ENCODE assay signal across 8 cellular contexts in the genomic region with DNA sequence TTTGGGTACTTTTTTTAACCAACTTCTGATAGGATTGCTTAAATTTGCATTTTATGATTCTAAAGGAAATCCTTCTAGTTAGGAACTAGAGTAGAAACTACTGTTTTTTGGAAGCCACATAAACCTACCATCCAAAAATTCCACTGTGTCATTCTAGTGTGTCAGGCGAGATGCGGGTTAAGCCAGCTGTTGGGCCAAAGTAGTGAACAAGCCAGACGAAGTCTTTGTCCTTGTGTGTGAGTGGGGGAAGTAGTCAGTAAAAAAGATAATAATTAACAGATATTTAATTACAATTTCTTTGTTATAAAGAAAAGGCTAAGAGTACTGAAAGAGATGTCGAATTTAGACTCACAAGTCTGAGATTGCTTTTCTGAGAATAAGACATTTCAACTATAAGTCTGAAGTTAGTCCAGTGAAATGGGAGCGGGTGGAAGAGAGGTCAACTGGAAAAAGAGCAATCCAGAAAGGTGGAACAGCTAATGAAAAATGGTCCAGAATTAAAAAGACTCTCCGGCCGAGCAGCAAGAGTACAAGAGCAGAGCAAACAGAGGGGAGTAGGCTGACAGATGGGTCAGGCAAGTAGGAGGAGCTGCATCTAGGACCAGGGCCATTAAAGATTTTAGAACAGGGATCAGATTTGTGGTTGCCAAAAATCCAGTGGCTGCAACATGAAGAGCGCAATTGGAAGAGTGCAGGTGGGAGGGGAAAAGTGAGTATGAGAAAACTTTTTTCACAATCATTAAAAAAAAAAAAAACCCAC. TPM values are rescaled to one million over a fixed set of nuclear protein-coding genes. Genes with fewer than 3 reads are reported as not detected.
A peak's percentile ranks its signal among the peaks of the same experiment; 100 is the strongest.
DNase-seq lines count a peak whose midpoint lies in the region; ATAC-seq and TF ChIP-seq lines count a peak whose summit lies in the region.

No MANE protein-coding gene starts in this region.

- TF ChIP-seq RAD21 in liver (IDR thresholded peaks at IDR 0.05): peak in 1 of 2 donors; percentile 54

- H3K9me3 ChIP-seq in liver (ENCODE audit: control insufficient read depth in 4 of 4, low read length in 3 of 4): no peaks in the 10 kb centered on the region
- H3K9me3 ChIP-seq in upper lobe of right lung: no peaks in the 10 kb centered on the region

- H3K27me3 ChIP-seq in liver (ENCODE audit: control insufficient read depth in 4 of 4, insufficient read depth in 4 of 4, low read length in 3 of 4): no peaks in the 10 kb centered on the region
- no peaks in the 10 kb centered on the region for H3K27me3 ChIP-seq in upper lobe of right lung

- H3K4me1 ChIP-seq in liver (ENCODE audit: control insufficient read depth in 4 of 4, insufficient read depth in 4 of 4, low read length in 3 of 4) (peaks cover 7 to 35% (median 17%) of the 10 kb centered on the region in 4 donors), upper lobe of right lung (peaks cover 5% of the 10 kb centered on the region)

- ATAC-seq in stimulated activated naive CD8-positive, alpha-beta T cell treated with anti-CD3 and anti-CD28 coated beads, Interleukin-15, amount 100 ng/mL, for 72 hours: no peak
- ATAC-seq in upper lobe of right lung (peak; percentile 24), HG02870 (IDR thresholded peaks at IDR 0.05; ENCODE audit: unreplicated experiment) (no peak)

- peak overlapping the region; percentile 91 to 93 for H3K27ac ChIP-seq in liver (ENCODE audit: low read depth in 1 of 2, low read length in 2 of 2)
- H3K27ac ChIP-seq in upper lobe of right lung: no peak overlapping the region

- H3K36me3 ChIP-seq in liver (ENCODE audit: control insufficient read depth in 4 of 4, insufficient read depth in 3 of 4, low read depth in 1 of 4, low read length in 3 of 4) (peaks cover 0 to 2% (median 0%) of the 10 kb centered on the region in 4 donors), upper lobe of right lung (no peaks in the 10 kb centered on the region)

- H3K36me3 Mint-ChIP-seq in stimulated activated naive CD8-positive, alpha-beta T cell treated with anti-CD3 and anti-CD28 coated beads, Interleukin-15, Interleukin-2, amounts not matched to agents 100 ng/mL and 50 ng/mL, for 24 hours (ENCODE audit: low read depth): peaks cover 4% of the 10 kb centered on the region

- no peak for TF ChIP-seq CTCF in liver (IDR thresholded peaks at IDR 0.05; ENCODE audit: low read depth, low read length, missing input control)
- no peak for TF ChIP-seq CTCF in upper lobe of right lung (IDR thresholded peaks at IDR 0.05)

- DNase-seq in stimulated activated naive CD8-positive, alpha-beta T cell treated with anti-CD3 and anti-CD28 coated beads, Interleukin-15, amount 100 ng/mL, for 72 hours: no peak
- peak; percentile 13 for DNase-seq in astrocyte of the hippocampus (ENCODE audit: low read depth, low spot score)
- no peak for DNase-seq in upper lobe of right lung
- DNase-seq in HPDE6-E6E7 (ENCODE audit: extremely low spot score): no peak
- DNase-seq in NCI-H1105 treated with DMSO at 0.1 percent for 48 hours (lab: John Stamatoyannopoulos, UW): no peak

- H3K4me3 Mint-ChIP-seq in stimulated activated naive CD8-positive, alpha-beta T cell treated with anti-CD3 and anti-CD28 coated beads, Interleukin-15, Interleukin-2, amounts not matched to agents 100 ng/mL and 50 ng/mL, for 24 hours: peak overlapping the region; percentile 82
- H3K4me3 Mint-ChIP-seq in stimulated activated naive CD8-positive, alpha-beta T cell treated with anti-CD3 and anti-CD28 coated beads, Interleukin-15, amount 100 ng/mL, for 72 hours: peak overlapping the region in 1 of 2 donors; percentile 31

- WGBS in liver: 36% methylated on average over 8 of the region's 8 CpGs

- intact Hi-C loops in upper lobe of right lung (cut with DNase I): no loop called here

- no peak overlapping the region for H3K27ac Mint-ChIP-seq in stimulated activated naive CD8-positive, alpha-beta T cell treated with anti-CD3 and anti-CD28 coated beads, Interleukin-15, Interleukin-2, amounts not matched to agents 100 ng/mL and 50 ng/mL, for 24 hours
- H3K27ac Mint-ChIP-seq in stimulated activated naive CD8-positive, alpha-beta T cell treated with anti-CD3 and anti-CD28 coated beads, Interleukin-15, amount 100 ng/mL, for 72 hours: no peak overlapping the region

- H3K9me3 Mint-ChIP-seq in stimulated activated naive CD8-positive, alpha-beta T cell treated with anti-CD3 and anti-CD28 coated beads, Interleukin-15, Interleukin-2, amounts not matched to agents 100 ng/mL and 50 ng/mL, for 24 hours: no peaks in the 10 kb centered on the region
- H3K9me3 Mint-ChIP-seq in stimulated activated naive CD8-positive, alpha-beta T cell treated with anti-CD3 and anti-CD28 coated beads, Interleukin-15, amount 100 ng/mL, for 72 hours: no peaks in the 10 kb centered on the region

- H3K27me3 Mint-ChIP-seq in stimulated activated naive CD8-positive, alpha-beta T cell treated with anti-CD3 and anti-CD28 coated beads, Interleukin-15, Interleukin-2, amounts not matched to agents 100 ng/mL and 50 ng/mL, for 24 hours: no peaks in the 10 kb centered on the region
- no peaks in the 10 kb centered on the region for H3K27me3 Mint-ChIP-seq in stimulated activated naive CD8-positive, alpha-beta T cell treated with anti-CD3 and anti-CD28 coated beads, Interleukin-15, amount 100 ng/mL, for 72 hours

- peak overlapping the region; percentile 6 to 75 for H3K9ac ChIP-seq in liver (ENCODE audit: low read depth in 1 of 2, low read length in 2 of 2)

- peaks cover 19% of the 10 kb centered on the region for H3K4me1 Mint-ChIP-seq in stimulated activated naive CD8-positive, alpha-beta T cell treated with anti-CD3 and anti-CD28 coated beads, Interleukin-15, Interleukin-2, amounts not matched to agents 100 ng/mL and 50 ng/mL, for 24 hours (ENCODE audit: low read depth)
- peaks cover 21% of the 10 kb centered on the region for H3K4me1 Mint-ChIP-seq in stimulated activated naive CD8-positive, alpha-beta T cell treated with anti-CD3 and anti-CD28 coated beads, Interleukin-15, amount 100 ng/mL, for 72 hours

- H3K4me3 ChIP-seq in liver (ENCODE audit: low read depth in 1 of 3, low read length in 3 of 3) (peak overlapping the region; percentile 51 to 83 (median 63)), upper lobe of right lung (peak overlapping the region; percentile 85)

TF ChIP-seq in liver, 16 proteins besides CTCF, POLR2A, EP300 and RAD21 (continues in another document):
- peak; percentile 56 for TF ChIP-seq MAX (IDR thresholded peaks at IDR 0.05)
- TF ChIP-seq ZBTB33 (IDR thresholded peaks at IDR 0.05): no peak
- no peak for TF ChIP-seq FOXA1 (IDR thresholded peaks at IDR 0.05)
- peak; percentile 25 to 45 for TF ChIP-seq RXRA (IDR thresholded peaks at IDR 0.05)
- TF ChIP-seq SP1 (IDR thresholded peaks at IDR 0.05): no peak
- no peak for TF ChIP-seq EGR1 (IDR thresholded peaks at IDR 0.05; ENCODE audit: low read depth in 2 of 2)
- no peak for TF ChIP-seq NR2F2 (IDR thresholded peaks at IDR 0.05)
- TF ChIP-seq GABPA (IDR thresholded peaks at IDR 0.05 in 1 of 2, conservative IDR thresholded peaks at IDR 0.05 in 1 of 2): no peak
- TF ChIP-seq TAF1 (conservative IDR thresholded peaks at IDR 0.05): peak; percentile 77
- TF ChIP-seq, protein P1, sequence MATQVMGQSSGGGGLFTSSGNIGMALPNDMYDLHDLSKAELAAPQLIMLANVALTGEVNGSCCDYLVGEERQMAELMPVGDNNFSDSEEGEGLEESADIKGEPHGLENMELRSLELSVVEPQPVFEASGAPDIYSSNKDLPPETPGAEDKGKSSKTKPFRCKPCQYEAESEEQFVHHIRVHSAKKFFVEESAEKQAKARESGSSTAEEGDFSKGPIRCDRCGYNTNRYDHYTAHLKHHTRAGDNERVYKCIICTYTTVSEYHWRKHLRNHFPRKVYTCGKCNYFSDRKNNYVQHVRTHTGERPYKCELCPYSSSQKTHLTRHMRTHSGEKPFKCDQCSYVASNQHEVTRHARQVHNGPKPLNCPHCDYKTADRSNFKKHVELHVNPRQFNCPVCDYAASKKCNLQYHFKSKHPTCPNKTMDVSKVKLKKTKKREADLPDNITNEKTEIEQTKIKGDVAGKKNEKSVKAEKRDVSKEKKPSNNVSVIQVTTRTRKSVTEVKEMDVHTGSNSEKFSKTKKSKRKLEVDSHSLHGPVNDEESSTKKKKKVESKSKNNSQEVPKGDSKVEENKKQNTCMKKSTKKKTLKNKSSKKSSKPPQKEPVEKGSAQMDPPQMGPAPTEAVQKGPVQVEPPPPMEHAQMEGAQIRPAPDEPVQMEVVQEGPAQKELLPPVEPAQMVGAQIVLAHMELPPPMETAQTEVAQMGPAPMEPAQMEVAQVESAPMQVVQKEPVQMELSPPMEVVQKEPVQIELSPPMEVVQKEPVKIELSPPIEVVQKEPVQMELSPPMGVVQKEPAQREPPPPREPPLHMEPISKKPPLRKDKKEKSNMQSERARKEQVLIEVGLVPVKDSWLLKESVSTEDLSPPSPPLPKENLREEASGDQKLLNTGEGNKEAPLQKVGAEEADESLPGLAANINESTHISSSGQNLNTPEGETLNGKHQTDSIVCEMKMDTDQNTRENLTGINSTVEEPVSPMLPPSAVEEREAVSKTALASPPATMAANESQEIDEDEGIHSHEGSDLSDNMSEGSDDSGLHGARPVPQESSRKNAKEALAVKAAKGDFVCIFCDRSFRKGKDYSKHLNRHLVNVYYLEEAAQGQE (IDR thresholded peaks at IDR 0.05): peak; percentile 45
- no peak for TF ChIP-seq HNF4G (IDR thresholded peaks at IDR 0.05)
- peak; percentile 91 for TF ChIP-seq YY1 (IDR thresholded peaks at IDR 0.05)
- no peak for TF ChIP-seq FOXA2 (IDR thresholded peaks at IDR 0.05)
- TF ChIP-seq HNF4A (conservative IDR thresholded peaks at IDR 0.05): peak; percentile 41 to 42

RNA-seq across cellular contexts. Expression of gene EPB41L5, which starts 1.5 kb away (rescaled TPM):
- total RNA-seq in liver (10 to 100 TPM; 26.0 to 88.4 TPM), upper lobe of right lung (85.5 TPM)
- 10 to 100 TPM; 19.7 to 34.5 TPM for polyA plus RNA-seq in liver
